In the genomic region with DNA sequence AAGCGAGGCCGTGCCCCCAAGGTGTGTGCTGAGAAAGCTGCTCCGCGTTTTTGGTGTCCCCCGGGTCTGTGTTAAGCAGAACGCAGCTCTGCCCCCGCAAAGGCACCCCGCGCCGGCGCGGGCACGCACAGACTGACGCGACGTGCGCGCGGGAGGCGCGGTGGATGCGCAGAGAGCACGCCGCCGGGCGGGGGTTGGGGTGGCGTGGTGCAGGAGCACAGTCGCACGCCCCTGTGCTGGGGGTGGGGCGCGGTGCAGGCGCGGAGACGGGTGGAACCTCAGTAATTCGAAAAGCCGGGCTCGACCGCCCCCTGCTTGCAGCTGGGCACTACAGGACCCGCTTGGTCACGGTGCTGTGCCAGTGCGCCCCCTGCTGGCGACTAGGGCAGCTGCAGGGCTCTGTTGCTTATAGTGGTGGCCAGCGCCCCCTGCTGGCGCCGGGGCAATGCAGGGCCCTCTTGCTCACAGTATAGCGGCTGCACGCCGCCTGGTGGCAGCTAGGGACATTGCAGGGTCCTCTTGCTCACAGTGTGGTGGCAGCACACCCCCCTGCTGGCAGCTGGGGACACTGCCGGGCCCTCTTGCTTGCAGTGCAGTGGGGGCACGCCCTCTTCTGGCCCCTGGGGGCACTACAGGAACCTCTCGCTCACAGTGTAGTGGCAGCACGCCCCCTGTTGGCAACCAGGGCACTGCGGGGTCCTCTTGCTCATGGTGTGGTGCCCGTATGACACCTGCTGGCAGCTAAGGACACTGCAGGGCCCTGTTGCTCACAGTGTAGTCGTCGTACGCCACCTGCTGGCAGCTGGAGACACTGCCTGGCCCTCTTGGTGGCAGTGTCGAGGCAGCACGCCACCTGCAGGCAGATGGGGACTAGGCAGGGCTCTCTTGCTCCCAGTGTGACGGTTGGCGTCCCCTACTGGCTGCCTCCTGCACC, we compare ENCODE assay signal across 8 cellular contexts.
DNase-seq lines count a peak whose midpoint lies in the region; ATAC-seq and TF ChIP-seq lines count a peak whose summit lies in the region.
"Not testable (repeated sequence)": the region's sequence is repeated elsewhere in the genome, so short reads cannot be mapped to it uniquely, and the experiment has no call there.

No MANE protein-coding gene starts in this region.

- H3K9me3 Mint-ChIP-seq in activated CD4-positive, alpha-beta memory T cell treated with anti-CD3 and anti-CD28 coated beads, Interleukin-2, amount 10 ng/mL, durations not matched to agents 7 days and 5 days, result not testable (repeated sequence)

- H4K20me1 ChIP-seq in OCI-LY3 (ENCODE audit: insufficient read depth, low read length), result not testable (repeated sequence)

- not testable (repeated sequence) for H3K9me3 ChIP-seq in OCI-LY3 (ENCODE audit: insufficient read depth, low read length)

- H2AK5ac ChIP-seq in mesendoderm (ENCODE audit: low read length), result not testable (repeated sequence)

- not testable (repeated sequence) for H3K4ac ChIP-seq in mesendoderm (ENCODE audit: low read depth, low read length)

- H3K23ac ChIP-seq in mesendoderm (ENCODE audit: low read length), result not testable (repeated sequence)

- not testable (repeated sequence) for H3K27ac ChIP-seq in OCI-LY3 (ENCODE audit: low read length); dorsolateral prefrontal cortex; mesendoderm (ENCODE audit: low read depth, low read length)

- CTCF ChIA-PET in activated CD4-positive, alpha-beta memory T cell treated with anti-CD3 and anti-CD28 coated beads, Interleukin-2, amount 10 ng/mL, durations not matched to agents 7 days and 5 days (lab: Charles Lee), result interaction anchor here (0.8 to 2.1 kb wide), 14 partner anchors 8 to 563 kb away, joined by 3 to 6 read pairs (median 3); no protein-coding TSS in a partner anchor

- H3K56ac ChIP-seq in mesendoderm (ENCODE audit: low read length), result not testable (repeated sequence)

- intact Hi-C loops in dorsolateral prefrontal cortex (cut with DNase I), result not testable (repeated sequence)

- DNase-seq in ELR (ENCODE audit: low read depth) (peak; percentile 43), dorsolateral prefrontal cortex (peak in 6 of 10 donors; percentile 26 to 74 (median 52)), mesendoderm (peak; percentile 49)
- DNase-seq in activated CD4-positive, alpha-beta memory T cell treated with anti-CD3 and anti-CD28 coated beads, Interleukin-2, amount 10 ng/mL, durations not matched to agents 7 days and 5 days, result peak; percentile 91
- DNase-seq in stimulated activated CD8-positive, alpha-beta memory T cell treated with anti-CD3 and anti-CD28 coated beads, Interleukin-2, amount 100 ng/mL, for 48 hours (ENCODE audit: low read depth in 2 of 2), result peak; percentile 77 to 95

- not testable (repeated sequence) for H3K27ac Mint-ChIP-seq in activated CD4-positive, alpha-beta memory T cell treated with anti-CD3 and anti-CD28 coated beads, Interleukin-2, amount 10 ng/mL, durations not matched to agents 7 days and 5 days

- H4K8ac ChIP-seq in mesendoderm (ENCODE audit: low read depth, low read length), result not testable (repeated sequence)

- H4K5ac ChIP-seq in mesendoderm (ENCODE audit: low read length), result not testable (repeated sequence)

- H3K18ac ChIP-seq in mesendoderm (ENCODE audit: low read length), result not testable (repeated sequence)

- H2BK15ac ChIP-seq in mesendoderm (replicated peaks; ENCODE audit: low read depth), result not testable (repeated sequence)

- H3K4me1 Mint-ChIP-seq in activated CD4-positive, alpha-beta memory T cell treated with anti-CD3 and anti-CD28 coated beads, Interleukin-2, amount 10 ng/mL, durations not matched to agents 7 days and 5 days, result peaks cover 15% of the 10 kb centered on the region

- H3K4me3 Mint-ChIP-seq in activated CD4-positive, alpha-beta memory T cell treated with anti-CD3 and anti-CD28 coated beads, Interleukin-2, amount 10 ng/mL, durations not matched to agents 7 days and 5 days, result not testable (repeated sequence)

- not testable (repeated sequence) for H3K36me3 Mint-ChIP-seq in activated CD4-positive, alpha-beta memory T cell treated with anti-CD3 and anti-CD28 coated beads, Interleukin-2, amount 10 ng/mL, durations not matched to agents 7 days and 5 days (ENCODE audit: low read depth)

- H3K4me2 ChIP-seq in OCI-LY3 (ENCODE audit: low read length); mesendoderm (ENCODE audit: low read length): not testable (repeated sequence)

- not testable (repeated sequence) for H3K9ac ChIP-seq in OCI-LY3 (ENCODE audit: low read length); mesendoderm (ENCODE audit: low read length)

- not testable (repeated sequence) for H2BK120ac ChIP-seq in mesendoderm (ENCODE audit: low read depth, low read length)

- H3K4me3 ChIP-seq in OCI-LY3 (ENCODE audit: low read length); dorsolateral prefrontal cortex; mesendoderm (ENCODE audit: low read length): not testable (repeated sequence)

- H3K79me1 ChIP-seq in mesendoderm (ENCODE audit: low read length), result not testable (repeated sequence)

- H2AFZ ChIP-seq in OCI-LY3 (ENCODE audit: low read depth, low read length), result not testable (repeated sequence)

- peaks cover 24% of the 10 kb centered on the region for H3K27me3 Mint-ChIP-seq in activated CD4-positive, alpha-beta memory T cell treated with anti-CD3 and anti-CD28 coated beads, Interleukin-2, amount 10 ng/mL, durations not matched to agents 7 days and 5 days

- ATAC-seq in GM21529 (IDR thresholded peaks at IDR 0.05; ENCODE audit: unreplicated experiment), result peak; percentile 92
- peak; percentile 93 for ATAC-seq in HG03457 (IDR thresholded peaks at IDR 0.05; ENCODE audit: unreplicated experiment)

- WGBS in mesendoderm (ENCODE audit: extremely low coverage, insufficient coverage, low lambda C conversion rate), result no CpG with 5 or more reads among the region's 61 CpGs

- POLR2A ChIA-PET in activated CD4-positive, alpha-beta memory T cell treated with anti-CD3 and anti-CD28 coated beads, Interleukin-2, amount 10 ng/mL, durations not matched to agents 7 days and 5 days (lab: Charles Lee), result not testable (repeated sequence)

- not testable (repeated sequence) for H3K36me3 ChIP-seq in OCI-LY3 (replicated peaks; ENCODE audit: low read depth, low read length); mesendoderm (ENCODE audit: control insufficient read depth, insufficient read depth, low read length)

- TF ChIP-seq CTCF in OCI-LY3 (IDR thresholded peaks at IDR 0.05; ENCODE audit: low read depth, low read length) (peak; percentile 74), dorsolateral prefrontal cortex (IDR thresholded peaks at IDR 0.05 in 54 of 56, conservative IDR thresholded peaks at IDR 0.05 in 2 of 56; ENCODE audit: low read depth in 1 of 56, partially characterized antibody in 56 of 56) (peak in 49 of 56 donors; percentile 9 to 74 (median 43))

- not testable (repeated sequence) for H3K79me2 ChIP-seq in OCI-LY3 (ENCODE audit: low read length); mesendoderm (ENCODE audit: control insufficient read depth, insufficient read depth, low read length)

- H3K27me3 ChIP-seq in OCI-LY3 (ENCODE audit: low read depth, low read length); mesendoderm (ENCODE audit: insufficient read depth, low read length, poor library complexity): not testable (repeated sequence)
- peaks cover 0 to 11% (median 0%) of the 10 kb centered on the region in 45 donors for H3K27me3 ChIP-seq in dorsolateral prefrontal cortex

- H3K4me1 ChIP-seq in OCI-LY3 (ENCODE audit: low read length), result peaks cover 36% of the 10 kb centered on the region
- H3K4me1 ChIP-seq in mesendoderm (ENCODE audit: control insufficient read depth, low read depth, low read length), result not testable (repeated sequence)

- H2BK5ac ChIP-seq in mesendoderm (ENCODE audit: low read length), result not testable (repeated sequence)
